Comparison of ENCODE assay signal across 12 cellular contexts in the genomic region with DNA sequence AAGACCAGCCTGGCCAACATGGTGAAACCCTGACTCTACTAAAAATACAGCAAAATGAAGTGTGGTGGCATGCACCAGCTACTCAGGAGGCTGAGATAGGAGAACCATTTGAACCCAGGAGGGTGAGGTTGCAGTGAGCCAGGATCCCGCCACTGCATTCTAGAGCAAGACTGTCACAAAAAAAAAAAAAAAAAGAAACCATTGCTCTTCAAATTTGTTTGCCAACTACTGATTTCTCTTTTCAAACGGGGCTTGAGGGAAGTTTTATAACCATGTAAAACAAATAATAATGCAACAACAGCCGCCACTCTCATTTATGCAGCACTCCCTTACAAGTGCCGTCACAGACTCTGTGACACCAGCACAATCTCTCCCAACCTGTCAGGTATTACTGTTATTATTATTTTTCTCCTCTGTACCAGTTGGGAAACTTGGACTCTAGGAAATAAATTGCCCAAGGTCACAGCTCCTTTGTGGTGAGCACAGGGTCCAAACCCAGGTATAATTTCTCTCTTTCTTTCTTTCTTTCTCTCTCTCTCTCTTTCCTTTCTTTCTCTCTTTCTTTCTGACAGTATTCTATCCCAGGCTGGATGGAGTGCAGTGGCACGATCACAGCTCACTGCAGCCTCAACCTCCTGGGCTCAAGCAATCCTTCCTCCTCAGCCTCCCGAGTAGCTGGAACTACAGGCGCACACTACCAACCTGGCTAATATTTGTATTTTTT. TPM values are rescaled to one million over a fixed set of nuclear protein-coding genes. Genes with fewer than 3 reads are reported as not detected.
A peak's percentile ranks its signal among the peaks of the same experiment; 100 is the strongest.
DNase-seq lines count a peak whose midpoint lies in the region; ATAC-seq and TF ChIP-seq lines count a peak whose summit lies in the region.
"Had no signal": no experiment of that assay in that cellular context is flagged by ENCODE, and none has a peak within 500 bp of the region (broad histone marks: within the 10 kb centered on the region; RNA-seq: fewer than 3 reads in every experiment).

No MANE protein-coding gene starts in this region.

- peak overlapping the region; percentile 14 to 52 for H3K4me3 Mint-ChIP-seq in stimulated activated naive CD8-positive, alpha-beta T cell treated with anti-CD3 and anti-CD28 coated beads, Interleukin-15, amount 100 ng/mL, for 72 hours

- H3K9me3 ChIP-seq in SU-DHL-6 (ENCODE audit: insufficient read depth, low read length), result no peaks in the 10 kb centered on the region
- no peaks in the 10 kb centered on the region for H3K9me3 ChIP-seq in hepatocyte (ENCODE audit: low read depth)
- H3K9me3 ChIP-seq: tibial nerve had no signal

- H3K9me2 ChIP-seq in SU-DHL-6 (replicated peaks; ENCODE audit: insufficient read depth, low read length) (no peaks in the 10 kb centered on the region), hepatocyte (replicated peaks; ENCODE audit: insufficient read depth) (no peaks in the 10 kb centered on the region)

- H3K4me1 ChIP-seq in hepatocyte (ENCODE audit: insufficient read depth), result peaks cover 18% of the 10 kb centered on the region

- no peaks in the 10 kb centered on the region for H3K9me3 Mint-ChIP-seq in stimulated activated naive CD8-positive, alpha-beta T cell treated with anti-CD3 and anti-CD28 coated beads, Interleukin-15, amount 100 ng/mL, for 72 hours

- H3K4me3 ChIP-seq in SU-DHL-6 (ENCODE audit: insufficient read depth, low read length, poor library complexity, severe bottlenecking) (no peak overlapping the region), hepatocyte (no peak overlapping the region)
- H3K4me3 ChIP-seq: tibial nerve had no signal

- H2AFZ ChIP-seq in SU-DHL-6 (ENCODE audit: low read depth, low read length, severe bottlenecking) (no peak overlapping the region), hepatocyte (no peak overlapping the region)

- H3K9ac ChIP-seq in SU-DHL-6 (ENCODE audit: low read length), result peak overlapping the region; percentile 27

- peak; percentile 34 for ATAC-seq in Right ventricle myocardium inferior
- no peak for ATAC-seq in left cardiac atrium
- no peak for ATAC-seq in stimulated activated naive CD8-positive, alpha-beta T cell treated with anti-CD3 and anti-CD28 coated beads, Interleukin-15, amount 100 ng/mL, for 72 hours

- H3K79me2 ChIP-seq in SU-DHL-6 (ENCODE audit: insufficient read depth, low read length) (peaks cover 98% of the 10 kb centered on the region), hepatocyte (peaks cover 87% of the 10 kb centered on the region)

- peaks cover 90% of the 10 kb centered on the region for H3K4me1 Mint-ChIP-seq in stimulated activated naive CD8-positive, alpha-beta T cell treated with anti-CD3 and anti-CD28 coated beads, Interleukin-15, amount 100 ng/mL, for 72 hours

- peak overlapping the region; percentile 64 for H3K4me2 ChIP-seq in SU-DHL-6 (ENCODE audit: low read depth, low read length, poor library complexity, severe bottlenecking)
- H3K4me2 ChIP-seq in hepatocyte, result peak overlapping the region; percentile 54

- TF ChIP-seq CTCF in SU-DHL-6 (IDR thresholded peaks at IDR 0.05; ENCODE audit: insufficient read depth, low read length, poor library complexity, severe bottlenecking) (no peak), hepatocyte (IDR thresholded peaks at IDR 0.05; ENCODE audit: poor library complexity) (no peak)

- 69% methylated on average over 7 of the region's 7 CpGs for WGBS in hepatocyte (ENCODE audit: low lambda C conversion rate, missing lambda C conversion rate)

- H3K27ac ChIP-seq in SU-DHL-6 (ENCODE audit: low read depth, low read length), result peak overlapping the region; percentile 79
- H3K27ac ChIP-seq in hepatocyte, result peak overlapping the region; percentile 30

- H4K20me1 ChIP-seq in SU-DHL-6 (ENCODE audit: low read depth, low read length) (no peaks in the 10 kb centered on the region; the same call in 1 of the 2 replicates), hepatocyte (ENCODE audit: insufficient read depth, poor library complexity, severe bottlenecking) (peaks cover 10% of the 10 kb centered on the region)

- H3F3A ChIP-seq in SU-DHL-6 (ENCODE audit: insufficient read depth), result peaks cover 41% of the 10 kb centered on the region

- H3K27me3 Mint-ChIP-seq in stimulated activated naive CD8-positive, alpha-beta T cell treated with anti-CD3 and anti-CD28 coated beads, Interleukin-15, amount 100 ng/mL, for 72 hours, result no peaks in the 10 kb centered on the region

- peaks cover 7% of the 10 kb centered on the region for H3K36me3 ChIP-seq in SU-DHL-6 (ENCODE audit: low read length)
- H3K36me3 ChIP-seq in hepatocyte (replicated peaks; ENCODE audit: insufficient read depth, low read depth), result no peaks in the 10 kb centered on the region
- H3K36me3 ChIP-seq: tibial nerve had no signal

- peak overlapping the region in 1 of 2 donors; percentile 47 for H3K27ac Mint-ChIP-seq in stimulated activated naive CD8-positive, alpha-beta T cell treated with anti-CD3 and anti-CD28 coated beads, Interleukin-15, amount 100 ng/mL, for 72 hours

- intact Hi-C loops in Right ventricle myocardium inferior (cut with DNase I) (no loop called here), left cardiac atrium (cut with DNase I) (no loop called here)

- DNase-seq in Right ventricle myocardium inferior (ENCODE audit: missing footprints), result no peak
- DNase-seq in left cardiac atrium, result no peak
- DNase-seq in hepatocyte (ENCODE audit: low spot score), result no peak
- no peak for DNase-seq in stimulated activated naive CD8-positive, alpha-beta T cell treated with anti-CD3 and anti-CD28 coated beads, Interleukin-15, amount 100 ng/mL, for 72 hours
- DNase-seq in NCI-H446 (lab: John Stamatoyannopoulos, UW), result no peak
- DNase-seq in DMS53 (lab: John Stamatoyannopoulos, UW), result no peak
- DNase-seq in HT-29 (ENCODE audit: low spot score), result no peak
- DNase-seq: effector memory CD4-positive, alpha-beta T cell; NCI-H2171 treated with DMSO at 0.1 percent for 48 hours; posterior cingulate gyrus had no signal

- no peaks in the 10 kb centered on the region for H3K27me3 ChIP-seq in SU-DHL-6 (ENCODE audit: low read length)
- H3K27me3 ChIP-seq in hepatocyte, result no peaks in the 10 kb centered on the region
- H3K27me3 ChIP-seq: tibial nerve had no signal

RNA-seq across cellular contexts. Expression of gene SERINC5, which starts 25.4 kb away (rescaled TPM):
- total RNA-seq in Right ventricle myocardium inferior (14.5 TPM), left cardiac atrium (10 to 100 TPM; 14.3 to 14.9 TPM), hepatocyte (70.2 and 77.6 TPM in 2 replicates)
- 19.3 and 21.7 TPM in 2 replicates for polyA plus RNA-seq in hepatocyte
- total RNA-seq in HT-29 (2014; rRNA removed; shearing (Covaris generic)), result 47.2 and 48.8 TPM in 2 replicates
